In genomic region chr2:157470321-157470720, GRCh38 we compare ENCODE assay signal across 8 cellular contexts. TPM values are rescaled to one million over a fixed set of nuclear protein-coding genes. Genes with fewer than 3 reads are reported as not detected.
DNase-seq lines count a peak whose midpoint lies in the region; ATAC-seq and TF ChIP-seq lines count a peak whose summit lies in the region.

No MANE protein-coding gene starts in this region.

- no peaks in the 10 kb centered on the region for H3K4me1 Mint-ChIP-seq in mesothelial cell of epicardium

- H3K27ac Mint-ChIP-seq in mesothelial cell of epicardium: no peak overlapping the region

- peaks cover 1% of the 10 kb centered on the region for H3K27me3 Mint-ChIP-seq in mesothelial cell of epicardium (ENCODE audit: low read depth)

- H3K36me3 ChIP-seq in duodenal mucosa (ENCODE audit: control insufficient read depth in 1 of 2, insufficient read depth in 2 of 2, low read length in 2 of 2): peaks cover 0 to 4% of the 10 kb centered on the region in 2 donors
- H3K36me3 ChIP-seq in left lung: no peaks in the 10 kb centered on the region
- no peaks in the 10 kb centered on the region for H3K36me3 ChIP-seq in tibial nerve

- H3K9me3 ChIP-seq in duodenal mucosa (ENCODE audit: control insufficient read depth in 1 of 2, low read length in 2 of 2) (no peaks in the 10 kb centered on the region), left lung (no peaks in the 10 kb centered on the region), tibial nerve (no peaks in the 10 kb centered on the region)

- H3K27ac ChIP-seq in duodenal mucosa (ENCODE audit: low read depth, low read length): peak overlapping the region; percentile 26
- H3K27ac ChIP-seq in left lung: peak overlapping the region in 1 of 2 donors; percentile 95
- no peak overlapping the region for H3K27ac ChIP-seq in tibial nerve

- H3K27me3 ChIP-seq in duodenal mucosa (ENCODE audit: control insufficient read depth in 1 of 2, insufficient read depth in 2 of 2, low read length in 2 of 2): no peaks in the 10 kb centered on the region
- no peaks in the 10 kb centered on the region for H3K27me3 ChIP-seq in left lung
- no peaks in the 10 kb centered on the region for H3K27me3 ChIP-seq in tibial nerve

- H3K36me3 Mint-ChIP-seq in mesothelial cell of epicardium: no peaks in the 10 kb centered on the region

- no peak overlapping the region for H3K4me3 ChIP-seq in duodenal mucosa (ENCODE audit: low read depth in 1 of 2, low read length in 2 of 2)
- no peak overlapping the region for H3K4me3 ChIP-seq in left lung
- H3K4me3 ChIP-seq in tibial nerve: no peak overlapping the region

- no peaks in the 10 kb centered on the region for H3K9me3 Mint-ChIP-seq in mesothelial cell of epicardium

- no peak overlapping the region for H3K4me3 Mint-ChIP-seq in mesothelial cell of epicardium

- no peak for TF ChIP-seq POLR2A in tibial nerve (IDR thresholded peaks at IDR 0.05)

- TF ChIP-seq CTCF in mesothelial cell of epicardium (IDR thresholded peaks at IDR 0.05; ENCODE audit: unreplicated experiment) (no peak), left lung (IDR thresholded peaks at IDR 0.05) (no peak), tibial nerve (IDR thresholded peaks at IDR 0.05) (no peak)

- peak overlapping the region in 1 of 2 donors; percentile 26 for H3K9ac ChIP-seq in duodenal mucosa (ENCODE audit: low read depth in 1 of 2, low read length in 2 of 2)

- DNase-seq in mesothelial cell of epicardium (ENCODE audit: low spot score in 2 of 2, unreplicated experiment in 2 of 2) (no peak), left lung (no peak), DMS114 treated with DMSO at 0.1 percent for 48 hours (lab: John Stamatoyannopoulos, UW; ENCODE audit: unreplicated experiment) (no peak), tibial nerve (ENCODE audit: low spot score in 2 of 2) (no peak)

- peaks cover 0 to 4% of the 10 kb centered on the region in 2 donors for H3K4me1 ChIP-seq in duodenal mucosa (ENCODE audit: control insufficient read depth in 1 of 2, insufficient read depth in 2 of 2, low read length in 2 of 2)
- H3K4me1 ChIP-seq in left lung: peaks cover 0 to 8% of the 10 kb centered on the region in 2 donors
- peaks cover 0 to 6% (median 0%) of the 10 kb centered on the region in 4 donors for H3K4me1 ChIP-seq in tibial nerve

- ATAC-seq in GM18498 (IDR thresholded peaks at IDR 0.05; ENCODE audit: unreplicated experiment) (peak; percentile 54), GM21528 (IDR thresholded peaks at IDR 0.05; ENCODE audit: low FRiP score, unreplicated experiment) (peak; percentile 53), HG03571 (IDR thresholded peaks at IDR 0.05; ENCODE audit: unreplicated experiment) (peak; percentile 42), left lung (no peak)

- intact Hi-C loops in left lung (cut with DNase I): no loop called here

- TF ChIP-seq EP300 in tibial nerve (IDR thresholded peaks at IDR 0.05): no peak

RNA-seq across cellular contexts. Expression of gene CYTIP, which starts 26.4 kb away (rescaled TPM):
- 0.38 TPM in 1 of 3 replicates, not detected in the others for total RNA-seq in mesothelial cell of epicardium
- total RNA-seq in left lung: 10 to 100 TPM; 10.9 to 25.1 TPM
- total RNA-seq in tibial nerve: 1 to 10 TPM; 3.7 to 9.3 (median 8.1) TPM
